Comparison of ENCODE assay signal across 8 cellular contexts in the genomic region with DNA sequence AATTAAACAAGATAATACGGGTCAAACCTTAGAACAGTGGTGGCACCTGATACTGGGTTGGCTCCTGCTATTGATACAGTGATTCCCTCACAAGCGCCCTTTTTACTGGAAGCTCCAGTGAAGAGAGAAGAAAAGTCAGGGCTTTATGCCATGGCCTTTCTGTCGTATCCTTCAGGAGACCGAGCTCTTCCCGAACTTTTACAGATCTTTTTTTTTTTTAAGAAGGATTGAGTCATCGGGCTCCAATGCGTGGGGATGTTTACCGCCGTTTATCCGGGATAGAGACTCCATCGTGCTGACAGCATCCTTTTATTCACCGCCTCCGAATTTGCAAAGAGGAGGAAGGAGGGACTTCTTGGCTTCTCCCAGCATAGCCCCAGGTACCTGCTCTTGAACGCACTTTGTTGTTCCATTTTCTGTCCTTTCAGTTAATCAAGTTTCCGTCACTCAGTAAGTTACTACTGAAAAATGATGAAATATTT. TPM values are rescaled to one million over a fixed set of nuclear protein-coding genes. Genes with fewer than 3 reads are reported as not detected.
A peak's percentile ranks its signal among the peaks of the same experiment; 100 is the strongest.
DNase-seq lines count a peak whose midpoint lies in the region; ATAC-seq and TF ChIP-seq lines count a peak whose summit lies in the region.

No MANE protein-coding gene starts in this region.

- H4K20me1 ChIP-seq in mammary epithelial cell (ENCODE audit: insufficient read depth, low read length): no peaks in the 10 kb centered on the region

- in situ Hi-C loops in mammary epithelial cell (cut with MboI; ENCODE audit: low sequenced_read_pairs in 2 of 2): no loop called here

- H3K4me1 ChIP-seq in mammary epithelial cell (ENCODE audit: insufficient read depth, low read length) (no peaks in the 10 kb centered on the region), stomach (peaks cover 0 to 19% (median 10%) of the 10 kb centered on the region in 4 donors)

- BruUV-seq in mammary epithelial cell (replicated peaks; lab: Mats Ljungman, UMichigan): no TSS peak

- CTCF ChIA-PET in BJ (lab: Yijun Ruan, JAX): interaction anchor here (0.9 kb wide), 1 partner anchor 23 kb away, joined by 4 read pairs; no protein-coding TSS in a partner anchor
- CTCF ChIA-PET in mammary epithelial cell (lab: Charles Lee; ENCODE audit: low non-redundant PET): interaction anchor here (0.5 kb wide), 1 partner anchor 426 kb away, joined by 3 read pairs; no protein-coding TSS in a partner anchor

- H3K27ac ChIP-seq in mammary epithelial cell (ENCODE audit: insufficient read depth, low read depth, low read length): peak overlapping the region; percentile 57
- peak overlapping the region in 4 of 5 donors; percentile 86 to 90 (median 88) for H3K27ac ChIP-seq in stomach

- no peaks in the 10 kb centered on the region for H3K9me3 ChIP-seq in mammary epithelial cell (replicated peaks; ENCODE audit: insufficient read depth, low read length)
- peaks cover 0 to 18% (median 8%) of the 10 kb centered on the region in 4 donors for H3K9me3 ChIP-seq in stomach

- DNase-seq in BJ (ENCODE audit: low read depth) (no peak), NCI-H460 (ENCODE audit: extremely low read depth, low read depth) (peak; percentile 1), mammary epithelial cell (peak; percentile 27), kidney tubule cell (ENCODE audit: low spot score) (peak; percentile 45), stomach (no peak)
- DNase-seq in stimulated activated CD4-positive, alpha-beta T cell treated with anti-CD3 and anti-CD28 coated beads, Interleukin-4, amount 100 ng/mL, for 24 hours: no peak

- H3K79me2 ChIP-seq in mammary epithelial cell (ENCODE audit: insufficient read depth, low read length): peaks cover 32% of the 10 kb centered on the region

- H3K27me3 ChIP-seq in BJ (ENCODE audit: control insufficient read depth, insufficient read depth, low read length): no peaks in the 10 kb centered on the region
- H3K27me3 ChIP-seq in mammary epithelial cell (ENCODE audit: insufficient read depth, low read length): no peaks in the 10 kb centered on the region
- H3K27me3 ChIP-seq in stomach: no peaks in the 10 kb centered on the region

- TF ChIP-seq EP300 in stomach (IDR thresholded peaks at IDR 0.05): no peak

- H3K36me3 ChIP-seq in BJ (ENCODE audit: control insufficient read depth, insufficient read depth, low read length) (peaks cover 5% of the 10 kb centered on the region; the same call in 1 of the 2 replicates), mammary epithelial cell (ENCODE audit: insufficient read depth, low read length) (peaks cover 3% of the 10 kb centered on the region), stomach (peaks cover 0 to 38% (median 36%) of the 10 kb centered on the region in 4 donors)

- H3K4me3 ChIP-seq in BJ (ENCODE audit: low read depth, low read length) (peak overlapping the region; percentile 94), mammary epithelial cell (replicated peaks in 1 of 3; ENCODE audit: insufficient read depth in 1 of 3, low read depth in 2 of 3, low read length in 3 of 3) (peak overlapping the region; percentile 72 to 95 (median 95)), stomach (peak overlapping the region; percentile 79 to 87 (median 82))

- H3K9ac ChIP-seq in mammary epithelial cell (ENCODE audit: insufficient read depth, low read length): peak overlapping the region; percentile 68

- POLR2A ChIA-PET in BJ (lab: Charles Lee): no interaction called here

- H3K4me2 ChIP-seq in mammary epithelial cell (ENCODE audit: insufficient read depth, low read depth, low read length): peak overlapping the region; percentile 81

- H2AFZ ChIP-seq in mammary epithelial cell (ENCODE audit: low read depth, low read length): peak overlapping the region; percentile 100

- ATAC-seq in GM21526 (IDR thresholded peaks at IDR 0.05; ENCODE audit: low FRiP score, unreplicated experiment) (peak; percentile 19), GM21717 (IDR thresholded peaks at IDR 0.05; ENCODE audit: unreplicated experiment) (no peak)

- intact Hi-C loops in mammary epithelial cell (cut with micrococcal nuclease) (loop anchor here (1.0 to 5.0 kb wide), 6 partner anchors 48 to 288 kb away; a partner anchor contains a TSS), stomach (cut with DNase I; ENCODE audit: low total_unique reads) (no loop called here)

- TF ChIP-seq CTCF in BJ (IDR thresholded peaks at IDR 0.05; ENCODE audit: insufficient read depth, low read depth, low read length) (no peak), mammary epithelial cell (conservative IDR thresholded peaks at IDR 0.05 in 1 of 2, IDR thresholded peaks at IDR 0.05 in 1 of 2; ENCODE audit: extremely low read depth in 1 of 2, insufficient read depth in 1 of 2, low read depth in 1 of 2, low read length in 2 of 2) (no peak), stomach (IDR thresholded peaks at IDR 0.05) (no peak)

- dilution Hi-C loops in mammary epithelial cell (cut with HindIII; ENCODE audit: low sequenced_read_pairs): no loop called here

- TF ChIP-seq POLR2A in stomach (IDR thresholded peaks at IDR 0.05): no peak

- WGBS in mammary epithelial cell (ENCODE audit: low coverage, missing lambda C conversion rate): 0% methylated on average over 11 of the region's 15 CpGs
- WGBS in stomach, 5 donors: 2 to 4% (median 3%) methylated on average over 15 of the region's 15 CpGs

RNA-seq across cellular contexts. Expression of a gene that starts 0.6 kb away (rescaled TPM):
- polyA plus RNA-seq in BJ (2011; rRNA removed) (5.9 and 7.7 TPM in 2 replicates), mammary epithelial cell (4.3 TPM), stomach (1 to 10 TPM; 3.1 to 7.9 (median 3.5) TPM)
- polyA minus RNA-seq in BJ (2011; rRNA and poly(A)+ RNA removed): 7.7 and 11.1 TPM in 2 replicates
- 18.2 and 20.3 TPM in 2 replicates for total RNA-seq in NCI-H460 (2014; rRNA removed; shearing (Covaris generic))
- polyA plus RNA-seq in NCI-H460 (2014; cell fraction: nucleus; rRNA removed): 5.9 and 7.7 TPM in 2 replicates
- total RNA-seq in mammary epithelial cell (10 to 100 TPM; 11.1 to 12.8 TPM), stomach (10 to 100 TPM in 2 of 5 donors, 1 to 10 TPM in 1, under 1 TPM in 2; 0.58 to 31.9 (median 6.7) TPM)
- polyA minus RNA-seq in mammary epithelial cell: 6.7 TPM

RNA-seq across cellular contexts. Expression of a gene that starts 46.8 kb away (rescaled TPM):
- 0.61 and 1.4 TPM in 2 replicates for polyA plus RNA-seq in BJ (2011; rRNA removed)
- polyA minus RNA-seq in BJ (2011; rRNA and poly(A)+ RNA removed): 1.4 and 1.8 TPM in 2 replicates
- total RNA-seq in NCI-H460 (2014; rRNA removed; shearing (Covaris generic)): 0.14 and 0.25 TPM in 2 replicates
- polyA plus RNA-seq in NCI-H460 (2014; cell fraction: nucleus; rRNA removed): 0.68 TPM in 1 of 2 replicates, not detected in the other
- total RNA-seq in mammary epithelial cell: 1 to 10 TPM in 1 of 2 donors, not detected in 1; 1.0 TPM
- polyA plus RNA-seq in mammary epithelial cell: 0.07 TPM
- polyA minus RNA-seq in mammary epithelial cell: not detected
- total RNA-seq in stomach: 1 to 10 TPM in 1 of 5 donors, under 1 TPM in 1, not detected in 3; 0.58 to 3.7 TPM
- under 1 TPM; 0.25 to 0.46 (median 0.43) TPM for polyA plus RNA-seq in stomach

RNA-seq across cellular contexts. Expression of a gene that starts 48.0 kb away (rescaled TPM):
- polyA plus RNA-seq in BJ (2011; rRNA removed) (11.0 and 16.4 TPM in 2 replicates), mammary epithelial cell (9.8 TPM), stomach (10 to 100 TPM; 11.7 to 21.4 (median 14.9) TPM)
- polyA minus RNA-seq in BJ (2011; rRNA and poly(A)+ RNA removed): 7.3 TPM in 2 replicates
- 20.1 and 21.0 TPM in 2 replicates for total RNA-seq in NCI-H460 (2014; rRNA removed; shearing (Covaris generic))
- polyA plus RNA-seq in NCI-H460 (2014; cell fraction: nucleus; rRNA removed): 17.9 and 21.4 TPM in 2 replicates
- total RNA-seq in mammary epithelial cell (10 to 100 TPM; 15.2 to 19.6 TPM), stomach (10 to 100 TPM in 3 of 5 donors, 1 to 10 TPM in 2; 9.3 to 49.2 (median 25.8) TPM)
- 24.8 TPM for polyA minus RNA-seq in mammary epithelial cell

Comparison
In these comparisons a context has a peak if more than half of its experiments do, and no peak if none do; other contexts are left out.
1. DNase-seq: peak in NCI-H460 (single experiment), mammary epithelial cell (single experiment) and kidney tubule cell (single experiment); none in BJ (single experiment), stomach (single experiment) and stimulated activated CD4-positive, alpha-beta T cell treated with anti-CD3 and anti-CD28 coated beads, Interleukin-4, amount 100 ng/mL, for 24 hours (single experiment).
2. Peak in every context shown above with its lines, with median percentiles within 50 percentile points of each other: H3K4me3 ChIP-seq.